In genomic region chr5:96088676-96089075, GRCh38 we compare ENCODE assay signal across 1 cellular context.
TF ChIP-seq lines count a peak whose summit lies in the region.

No MANE protein-coding gene starts in this region.

TF ChIP-seq in GM23338, 12 proteins besides CTCF, POLR2A, EP300 and RAD21 (continued from another document):
- TF ChIP-seq ZNF462 (CRISPR knock-in tag; IDR thresholded peaks at IDR 0.05) (no peak), ZNF331 (CRISPR knock-in tag; IDR thresholded peaks at IDR 0.05; ENCODE audit: low read depth) (no peak)
TF ChIP-seq in GM23338: peak in this region for 0.
